ENCODE assay signal across 9 cellular contexts in genomic region chr7:54841772-54842707, GRCh38.
DNase-seq lines count a peak whose midpoint lies in the region; ATAC-seq and TF ChIP-seq lines count a peak whose summit lies in the region.
"Had no signal": no experiment of that assay in that cellular context is flagged by ENCODE, and none has a peak within 500 bp of the region (broad histone marks: within the 10 kb centered on the region; RNA-seq: fewer than 3 reads in every experiment).

No MANE protein-coding gene starts in this region.

- no peaks in the 10 kb centered on the region for H3K79me2 ChIP-seq in OCI-LY7 (ENCODE audit: insufficient read depth, low read depth, low read length)

- no peak overlapping the region for H2AFZ ChIP-seq in OCI-LY7 (ENCODE audit: low read length)

- TF ChIP-seq CTCF in OCI-LY7 (conservative IDR thresholded peaks at IDR 0.05; ENCODE audit: low read length) = peak; percentile 67
- TF ChIP-seq CTCF in fibroblast of pulmonary artery (IDR thresholded peaks at IDR 0.05; ENCODE audit: low read length, missing control alignments) = peak; percentile 34

- H3K4me3 ChIP-seq in OCI-LY7 (ENCODE audit: low read depth, low read length, poor library complexity, severe bottlenecking) = no peak overlapping the region
- H3K4me3 ChIP-seq in fibroblast of pulmonary artery (replicated peaks; ENCODE audit: low read depth, low read length) = no peak overlapping the region
- H3K4me3 ChIP-seq: gastrocnemius medialis had no signal

- H3K4me2 ChIP-seq in OCI-LY7 (ENCODE audit: low read length) = no peak overlapping the region

- H4K20me1 ChIP-seq in OCI-LY7 (ENCODE audit: insufficient read depth, low read length) = no peaks in the 10 kb centered on the region

- H3K27ac ChIP-seq in OCI-LY7 (ENCODE audit: low read depth, low read length, poor library complexity, severe bottlenecking) (no peak overlapping the region), substantia nigra (ENCODE audit: low read depth, low read length, poor library complexity, severe bottlenecking) (no peak overlapping the region)
- H3K27ac ChIP-seq: gastrocnemius medialis had no signal

- peaks cover 16% of the 10 kb centered on the region for H3K27me3 Mint-ChIP-seq in activated CD4-positive, alpha-beta T cell treated with anti-CD3 and anti-CD28 coated beads for 36 hours

- H3K9me3 ChIP-seq in OCI-LY7 (ENCODE audit: low read length) = no peaks in the 10 kb centered on the region
- H3K9me3 ChIP-seq: gastrocnemius medialis had no signal

- no peak for ATAC-seq in activated CD4-positive, alpha-beta T cell treated with anti-CD3 and anti-CD28 coated beads for 36 hours
- no peak for ATAC-seq in HG03159 (IDR thresholded peaks at IDR 0.05; ENCODE audit: unreplicated experiment)

- no peaks in the 10 kb centered on the region for H3K36me3 ChIP-seq in OCI-LY7 (ENCODE audit: insufficient read depth, low read length)
- H3K36me3 ChIP-seq: gastrocnemius medialis had no signal

- H3K9me3 Mint-ChIP-seq in activated CD4-positive, alpha-beta T cell treated with anti-CD3 and anti-CD28 coated beads for 36 hours (ENCODE audit: low read depth) = no peaks in the 10 kb centered on the region

- no TSS peak for BruUV-seq in OCI-LY7 (replicated peaks; lab: Mats Ljungman, UMichigan)

- H3K9me2 ChIP-seq in OCI-LY7 (ENCODE audit: insufficient read depth, low read length) = no peaks in the 10 kb centered on the region

- H3K4me1 ChIP-seq in OCI-LY7 (ENCODE audit: insufficient read depth, low read length, poor library complexity, severe bottlenecking) = no peaks in the 10 kb centered on the region

- POLR2A ChIA-PET in activated CD4-positive, alpha-beta T cell treated with anti-CD3 and anti-CD28 coated beads for 36 hours (lab: Charles Lee) = no interaction called here
- POLR2A ChIA-PET in OCI-LY7 (lab: Charles Lee) = interaction anchor here (0.6 kb wide), 2 partner anchors 11 to 565 kb away, joined by 3 to 5 read pairs; no protein-coding TSS in a partner anchor

- CTCF ChIA-PET in activated CD4-positive, alpha-beta T cell treated with anti-CD3 and anti-CD28 coated beads for 36 hours (lab: Charles Lee) = interaction anchor here (0.5 to 1.6 kb wide), 2 partner anchors 35 to 413 kb away, joined by 3 to 6 read pairs; no protein-coding TSS in a partner anchor
- CTCF ChIA-PET in OCI-LY7 (lab: Charles Lee; ENCODE audit: unreplicated experiment) = no interaction called here

- H3K4me3 Mint-ChIP-seq in activated CD4-positive, alpha-beta T cell treated with anti-CD3 and anti-CD28 coated beads for 36 hours = no peak overlapping the region

- peak; percentile 34 for DNase-seq in activated CD4-positive, alpha-beta T cell treated with anti-CD3 and anti-CD28 coated beads for 36 hours
- no peak for DNase-seq in activated CD4-positive, alpha-beta T cell treated with anti-CD3 and anti-CD28 coated beads for 1 hour
- DNase-seq in OCI-LY7 (ENCODE audit: low spot score) (peak; percentile 12), fibroblast of pulmonary artery (ENCODE audit: low read depth) (peak; percentile 64), substantia nigra (lab: John Stamatoyannopoulos, UW) (no peak), NCI-H1436 treated with DMSO at 0.1 percent for 48 hours (lab: John Stamatoyannopoulos, UW) (no peak)
- DNase-seq in stimulated activated CD8-positive, alpha-beta memory T cell treated with anti-CD3 and anti-CD28 coated beads, Interleukin-4, amount 100 ng/mL, for 48 hours = peak; percentile 29
- DNase-seq: gastrocnemius medialis had no signal

- H3K36me3 Mint-ChIP-seq in activated CD4-positive, alpha-beta T cell treated with anti-CD3 and anti-CD28 coated beads for 36 hours (ENCODE audit: low read depth) = no peaks in the 10 kb centered on the region

- H3K4me1 Mint-ChIP-seq in activated CD4-positive, alpha-beta T cell treated with anti-CD3 and anti-CD28 coated beads for 36 hours = no peaks in the 10 kb centered on the region

- intact Hi-C loops in activated CD4-positive, alpha-beta T cell treated with anti-CD3 and anti-CD28 coated beads for 36 hours (cut with DNase I, micrococcal nuclease) = loop anchor here in 1 of 2 experiments (5.0 kb wide), 1 partner anchor 70 kb away; no protein-coding TSS in a partner anchor
- intact Hi-C loops in OCI-LY7 (cut with micrococcal nuclease; ENCODE audit: unreplicated experiment) = no loop called here

- no peak overlapping the region for H3K27ac Mint-ChIP-seq in activated CD4-positive, alpha-beta T cell treated with anti-CD3 and anti-CD28 coated beads for 36 hours

Comparison
In these comparisons a context has a peak if more than half of its experiments do, and no peak if none do; other contexts are left out.
1. DNase-seq: peak in activated CD4-positive, alpha-beta T cell treated with anti-CD3 and anti-CD28 coated beads for 36 hours (single experiment), OCI-LY7 (single experiment), fibroblast of pulmonary artery (single experiment) and stimulated activated CD8-positive, alpha-beta memory T cell treated with anti-CD3 and anti-CD28 coated beads, Interleukin-4, amount 100 ng/mL, for 48 hours (single experiment); none in activated CD4-positive, alpha-beta T cell treated with anti-CD3 and anti-CD28 coated beads for 1 hour (single experiment), substantia nigra (0 of 49) and NCI-H1436 treated with DMSO at 0.1 percent for 48 hours (single experiment).